Comparison of ENCODE assay signal across 1 cellular context in the genomic region with DNA sequence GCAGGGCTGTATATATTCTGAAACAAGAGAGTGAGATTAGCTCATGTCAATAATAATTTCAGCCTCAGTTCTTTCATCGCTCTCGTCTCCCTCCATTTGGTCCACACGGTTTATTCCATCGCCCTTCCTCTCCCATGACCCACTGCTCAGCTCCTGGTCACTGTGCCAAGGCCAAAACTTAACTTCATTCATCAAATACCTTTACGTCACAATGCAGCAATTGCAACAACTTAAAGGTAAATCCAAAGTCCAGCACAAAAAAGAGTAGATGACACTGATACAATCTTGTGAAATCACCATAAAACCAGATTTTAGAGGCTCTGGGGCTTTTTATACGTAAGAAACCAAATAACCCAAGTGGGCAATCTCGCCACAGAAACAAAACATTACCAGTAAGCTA.
A peak's percentile ranks its signal among the peaks of the same experiment; 100 is the strongest.
TF ChIP-seq lines count a peak whose summit lies in the region.

No MANE protein-coding gene starts in this region.

TF ChIP-seq in HepG2, 621 proteins besides CTCF, POLR2A, EP300 and RAD21 (continued from another document):
- TF ChIP-seq, protein P1, sequence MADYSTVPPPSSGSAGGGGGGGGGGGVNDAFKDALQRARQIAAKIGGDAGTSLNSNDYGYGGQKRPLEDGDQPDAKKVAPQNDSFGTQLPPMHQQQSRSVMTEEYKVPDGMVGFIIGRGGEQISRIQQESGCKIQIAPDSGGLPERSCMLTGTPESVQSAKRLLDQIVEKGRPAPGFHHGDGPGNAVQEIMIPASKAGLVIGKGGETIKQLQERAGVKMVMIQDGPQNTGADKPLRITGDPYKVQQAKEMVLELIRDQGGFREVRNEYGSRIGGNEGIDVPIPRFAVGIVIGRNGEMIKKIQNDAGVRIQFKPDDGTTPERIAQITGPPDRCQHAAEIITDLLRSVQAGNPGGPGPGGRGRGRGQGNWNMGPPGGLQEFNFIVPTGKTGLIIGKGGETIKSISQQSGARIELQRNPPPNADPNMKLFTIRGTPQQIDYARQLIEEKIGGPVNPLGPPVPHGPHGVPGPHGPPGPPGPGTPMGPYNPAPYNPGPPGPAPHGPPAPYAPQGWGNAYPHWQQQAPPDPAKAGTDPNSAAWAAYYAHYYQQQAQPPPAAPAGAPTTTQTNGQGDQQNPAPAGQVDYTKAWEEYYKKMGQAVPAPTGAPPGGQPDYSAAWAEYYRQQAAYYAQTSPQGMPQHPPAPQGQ (CRISPR knock-in tag; IDR thresholded peaks at IDR 0.05; ENCODE audit: borderline replicate concordance), result no peak
- TF ChIP-seq ARID2 (CRISPR knock-in tag; IDR thresholded peaks at IDR 0.05; ENCODE audit: borderline replicate concordance) (no peak), REPIN1 (CRISPR knock-in tag; IDR thresholded peaks at IDR 0.05; ENCODE audit: borderline replicate concordance, low read depth) (0 out of 2 replicates have a peak, but pooled peaks have one; percentile 38), SKI (IDR thresholded peaks at IDR 0.05; ENCODE audit: partially characterized antibody) (peak; percentile 30), ZSCAN22 (CRISPR knock-in tag; IDR thresholded peaks at IDR 0.05) (no peak), BCL6 (CRISPR knock-in tag; IDR thresholded peaks at IDR 0.05) (peak; percentile 72), SRSF4 (IDR thresholded peaks at IDR 0.05; ENCODE audit: low read depth, low read length, poor library complexity, severe bottlenecking) (no peak), MED1 (CRISPR knock-in tag; IDR thresholded peaks at IDR 0.05) (peak; percentile 47; the same call in 1 of the 2 replicates), CEBPG (CRISPR knock-in tag; IDR thresholded peaks at IDR 0.05) (peak; percentile 84), ZNF737 (CRISPR knock-in tag; IDR thresholded peaks at IDR 0.05; ENCODE audit: borderline replicate concordance) (no peak), ZNF800 (CRISPR knock-in tag; IDR thresholded peaks at IDR 0.05) (0 out of 2 replicates have a peak, but pooled peaks have one; percentile 41), REL (CRISPR knock-in tag; conservative IDR thresholded peaks at IDR 0.05) (no peak), HNF4A (CRISPR knock-in tag; IDR thresholded peaks at IDR 0.05) (peak; percentile 90), KLF6 (CRISPR knock-in tag; IDR thresholded peaks at IDR 0.05) (no peak), HMGA1 (CRISPR knock-in tag; conservative IDR thresholded peaks at IDR 0.05) (no peak), ZNF251 (CRISPR knock-in tag; IDR thresholded peaks at IDR 0.05) (no peak), RARA (CRISPR knock-in tag; IDR thresholded peaks at IDR 0.05) (peak; percentile 86), ESRRA (CRISPR knock-in tag; IDR thresholded peaks at IDR 0.05; ENCODE audit: low read depth) (0 out of 2 replicates have a peak, but pooled peaks have one; percentile 22), PATZ1 (CRISPR knock-in tag; IDR thresholded peaks at IDR 0.05) (0 out of 2 replicates have a peak, but pooled peaks have one; percentile 18), POGK (CRISPR knock-in tag; conservative IDR thresholded peaks at IDR 0.05) (0 out of 2 replicates have a peak, but pooled peaks have one; percentile 20), FOXK1 (CRISPR knock-in tag; IDR thresholded peaks at IDR 0.05; ENCODE audit: borderline replicate concordance, low read depth) (peak; percentile 35; the same call in 1 of the 2 replicates), ZNF850 (CRISPR knock-in tag; conservative IDR thresholded peaks at IDR 0.05) (no peak), ISL2 (CRISPR knock-in tag; IDR thresholded peaks at IDR 0.05) (peak; percentile 38; the same call in 1 of the 2 replicates), HNF4G (IDR thresholded peaks at IDR 0.05; ENCODE audit: borderline replicate concordance, low read depth, low read length) (peak; percentile 67; the same call in 1 of the 2 replicates), HNF4G (CRISPR knock-in tag; IDR thresholded peaks at IDR 0.05; ENCODE audit: borderline replicate concordance, low read depth) (no peak), SOX5 (CRISPR knock-in tag; IDR thresholded peaks at IDR 0.05; ENCODE audit: borderline replicate concordance) (peak; percentile 77; the same call in 1 of the 2 replicates), ZNF331 (CRISPR knock-in tag; IDR thresholded peaks at IDR 0.05) (peak; percentile 12; the same call in 1 of the 2 replicates), ZBTB8A (CRISPR knock-in tag; IDR thresholded peaks at IDR 0.05; ENCODE audit: borderline replicate concordance, low read depth) (no peak), FOXA1 (IDR thresholded peaks at IDR 0.05) (no peak), FOXA1 (CRISPR knock-in tag; IDR thresholded peaks at IDR 0.05) (peak; percentile 13; the same call in 1 of the 2 replicates), CREM (IDR thresholded peaks at IDR 0.05) (peak; percentile 72), CREM (CRISPR knock-in tag; IDR thresholded peaks at IDR 0.05) (no peak)
- TF ChIP-seq, protein P2, sequence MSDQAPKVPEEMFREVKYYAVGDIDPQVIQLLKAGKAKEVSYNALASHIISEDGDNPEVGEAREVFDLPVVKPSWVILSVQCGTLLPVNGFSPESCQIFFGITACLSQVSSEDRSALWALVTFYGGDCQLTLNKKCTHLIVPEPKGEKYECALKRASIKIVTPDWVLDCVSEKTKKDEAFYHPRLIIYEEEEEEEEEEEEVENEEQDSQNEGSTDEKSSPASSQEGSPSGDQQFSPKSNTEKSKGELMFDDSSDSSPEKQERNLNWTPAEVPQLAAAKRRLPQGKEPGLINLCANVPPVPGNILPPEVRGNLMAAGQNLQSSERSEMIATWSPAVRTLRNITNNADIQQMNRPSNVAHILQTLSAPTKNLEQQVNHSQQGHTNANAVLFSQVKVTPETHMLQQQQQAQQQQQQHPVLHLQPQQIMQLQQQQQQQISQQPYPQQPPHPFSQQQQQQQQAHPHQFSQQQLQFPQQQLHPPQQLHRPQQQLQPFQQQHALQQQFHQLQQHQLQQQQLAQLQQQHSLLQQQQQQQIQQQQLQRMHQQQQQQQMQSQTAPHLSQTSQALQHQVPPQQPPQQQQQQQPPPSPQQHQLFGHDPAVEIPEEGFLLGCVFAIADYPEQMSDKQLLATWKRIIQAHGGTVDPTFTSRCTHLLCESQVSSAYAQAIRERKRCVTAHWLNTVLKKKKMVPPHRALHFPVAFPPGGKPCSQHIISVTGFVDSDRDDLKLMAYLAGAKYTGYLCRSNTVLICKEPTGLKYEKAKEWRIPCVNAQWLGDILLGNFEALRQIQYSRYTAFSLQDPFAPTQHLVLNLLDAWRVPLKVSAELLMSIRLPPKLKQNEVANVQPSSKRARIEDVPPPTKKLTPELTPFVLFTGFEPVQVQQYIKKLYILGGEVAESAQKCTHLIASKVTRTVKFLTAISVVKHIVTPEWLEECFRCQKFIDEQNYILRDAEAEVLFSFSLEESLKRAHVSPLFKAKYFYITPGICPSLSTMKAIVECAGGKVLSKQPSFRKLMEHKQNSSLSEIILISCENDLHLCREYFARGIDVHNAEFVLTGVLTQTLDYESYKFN (CRISPR knock-in tag; conservative IDR thresholded peaks at IDR 0.05), result peak; percentile 71
- TF ChIP-seq, protein P3, sequence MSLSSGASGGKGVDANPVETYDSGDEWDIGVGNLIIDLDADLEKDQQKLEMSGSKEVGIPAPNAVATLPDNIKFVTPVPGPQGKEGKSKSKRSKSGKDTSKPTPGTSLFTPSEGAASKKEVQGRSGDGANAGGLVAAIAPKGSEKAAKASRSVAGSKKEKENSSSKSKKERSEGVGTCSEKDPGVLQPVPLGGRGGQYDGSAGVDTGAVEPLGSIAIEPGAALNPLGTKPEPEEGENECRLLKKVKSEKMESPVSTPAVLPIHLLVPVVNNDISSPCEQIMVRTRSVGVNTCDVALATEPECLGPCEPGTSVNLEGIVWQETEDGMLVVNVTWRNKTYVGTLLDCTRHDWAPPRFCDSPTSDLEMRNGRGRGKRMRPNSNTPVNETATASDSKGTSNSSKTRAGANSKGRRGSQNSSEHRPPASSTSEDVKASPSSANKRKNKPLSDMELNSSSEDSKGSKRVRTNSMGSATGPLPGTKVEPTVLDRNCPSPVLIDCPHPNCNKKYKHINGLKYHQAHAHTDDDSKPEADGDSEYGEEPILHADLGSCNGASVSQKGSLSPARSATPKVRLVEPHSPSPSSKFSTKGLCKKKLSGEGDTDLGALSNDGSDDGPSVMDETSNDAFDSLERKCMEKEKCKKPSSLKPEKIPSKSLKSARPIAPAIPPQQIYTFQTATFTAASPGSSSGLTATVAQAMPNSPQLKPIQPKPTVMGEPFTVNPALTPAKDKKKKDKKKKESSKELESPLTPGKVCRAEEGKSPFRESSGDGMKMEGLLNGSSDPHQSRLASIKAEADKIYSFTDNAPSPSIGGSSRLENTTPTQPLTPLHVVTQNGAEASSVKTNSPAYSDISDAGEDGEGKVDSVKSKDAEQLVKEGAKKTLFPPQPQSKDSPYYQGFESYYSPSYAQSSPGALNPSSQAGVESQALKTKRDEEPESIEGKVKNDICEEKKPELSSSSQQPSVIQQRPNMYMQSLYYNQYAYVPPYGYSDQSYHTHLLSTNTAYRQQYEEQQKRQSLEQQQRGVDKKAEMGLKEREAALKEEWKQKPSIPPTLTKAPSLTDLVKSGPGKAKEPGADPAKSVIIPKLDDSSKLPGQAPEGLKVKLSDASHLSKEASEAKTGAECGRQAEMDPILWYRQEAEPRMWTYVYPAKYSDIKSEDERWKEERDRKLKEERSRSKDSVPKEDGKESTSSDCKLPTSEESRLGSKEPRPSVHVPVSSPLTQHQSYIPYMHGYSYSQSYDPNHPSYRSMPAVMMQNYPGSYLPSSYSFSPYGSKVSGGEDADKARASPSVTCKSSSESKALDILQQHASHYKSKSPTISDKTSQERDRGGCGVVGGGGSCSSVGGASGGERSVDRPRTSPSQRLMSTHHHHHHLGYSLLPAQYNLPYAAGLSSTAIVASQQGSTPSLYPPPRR (CRISPR knock-in tag; IDR thresholded peaks at IDR 0.05; ENCODE audit: borderline replicate concordance), result 0 out of 2 replicates have a peak, but pooled peaks have one; percentile 37
- TF ChIP-seq, protein P4, sequence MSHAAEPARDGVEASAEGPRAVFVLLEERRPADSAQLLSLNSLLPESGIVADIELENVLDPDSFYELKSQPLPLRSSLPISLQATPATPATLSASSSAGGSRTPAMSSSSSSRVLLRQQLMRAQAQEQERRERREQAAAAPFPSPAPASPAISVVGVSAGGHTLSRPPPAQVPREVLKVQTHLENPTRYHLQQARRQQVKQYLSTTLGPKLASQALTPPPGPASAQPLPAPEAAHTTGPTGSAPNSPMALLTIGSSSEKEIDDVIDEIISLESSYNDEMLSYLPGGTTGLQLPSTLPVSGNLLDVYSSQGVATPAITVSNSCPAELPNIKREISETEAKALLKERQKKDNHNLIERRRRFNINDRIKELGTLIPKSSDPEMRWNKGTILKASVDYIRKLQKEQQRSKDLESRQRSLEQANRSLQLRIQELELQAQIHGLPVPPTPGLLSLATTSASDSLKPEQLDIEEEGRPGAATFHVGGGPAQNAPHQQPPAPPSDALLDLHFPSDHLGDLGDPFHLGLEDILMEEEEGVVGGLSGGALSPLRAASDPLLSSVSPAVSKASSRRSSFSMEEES (CRISPR knock-in tag; IDR thresholded peaks at IDR 0.05), result peak; percentile 26; the same call in 1 of the 2 replicates
TF ChIP-seq in HepG2: peak in this region for 81.
